In the genomic region with DNA sequence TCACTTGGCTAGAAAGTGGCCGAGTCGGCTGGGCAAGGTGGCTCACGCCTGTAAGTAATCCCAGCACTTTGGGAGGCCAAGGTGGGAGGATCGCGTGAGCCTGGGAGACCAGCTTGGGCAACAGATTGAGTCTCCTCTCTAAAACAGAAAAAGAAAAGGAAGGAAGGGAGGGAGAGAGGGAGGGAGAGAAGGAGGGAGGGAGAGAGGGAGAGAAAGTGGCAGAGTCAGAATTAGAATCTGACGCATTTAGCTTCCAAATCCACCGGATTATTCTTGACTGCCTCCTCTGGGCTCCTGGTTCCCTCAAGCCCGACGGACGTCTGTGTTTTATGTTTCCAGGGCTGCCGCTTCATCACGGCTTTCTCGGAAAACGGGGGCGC, we compare ENCODE assay signal across 1 cellular context.
TF ChIP-seq lines count a peak whose summit lies in the region.

No MANE protein-coding gene starts in this region.

TF ChIP-seq in SK-N-SH treated with all-trans-retinoic acid at 6 μM for 48 hours, 23 proteins besides CTCF, POLR2A, EP300 and RAD21:
- TF ChIP-seq TSHZ2 (CRISPR knock-in tag; IDR thresholded peaks at IDR 0.05) (no peak), ZNF70 (CRISPR knock-in tag; IDR thresholded peaks at IDR 0.05) (no peak), TCF4 (CRISPR knock-in tag; IDR thresholded peaks at IDR 0.05; ENCODE audit: borderline replicate concordance) (no peak), CSRNP3 (CRISPR knock-in tag; IDR thresholded peaks at IDR 0.05) (no peak), BACH2 (CRISPR knock-in tag; IDR thresholded peaks at IDR 0.05; ENCODE audit: borderline replicate concordance) (no peak), CSDC2 (CRISPR knock-in tag; IDR thresholded peaks at IDR 0.05) (no peak), SNAI2 (CRISPR knock-in tag; IDR thresholded peaks at IDR 0.05) (no peak), ZFP3 (CRISPR knock-in tag; IDR thresholded peaks at IDR 0.05) (no peak), GLIS3 (CRISPR knock-in tag; IDR thresholded peaks at IDR 0.05) (no peak), PPARA (CRISPR knock-in tag; IDR thresholded peaks at IDR 0.05; ENCODE audit: borderline replicate concordance) (no peak), ISL1 (CRISPR knock-in tag; IDR thresholded peaks at IDR 0.05) (no peak), OSR1 (CRISPR knock-in tag; IDR thresholded peaks at IDR 0.05) (no peak), ZNF8 (CRISPR knock-in tag; IDR thresholded peaks at IDR 0.05) (no peak), RARB (CRISPR knock-in tag; IDR thresholded peaks at IDR 0.05) (no peak), ARNTL (CRISPR knock-in tag; IDR thresholded peaks at IDR 0.05; ENCODE audit: borderline replicate concordance, low read depth) (no peak)
- TF ChIP-seq, protein P1, sequence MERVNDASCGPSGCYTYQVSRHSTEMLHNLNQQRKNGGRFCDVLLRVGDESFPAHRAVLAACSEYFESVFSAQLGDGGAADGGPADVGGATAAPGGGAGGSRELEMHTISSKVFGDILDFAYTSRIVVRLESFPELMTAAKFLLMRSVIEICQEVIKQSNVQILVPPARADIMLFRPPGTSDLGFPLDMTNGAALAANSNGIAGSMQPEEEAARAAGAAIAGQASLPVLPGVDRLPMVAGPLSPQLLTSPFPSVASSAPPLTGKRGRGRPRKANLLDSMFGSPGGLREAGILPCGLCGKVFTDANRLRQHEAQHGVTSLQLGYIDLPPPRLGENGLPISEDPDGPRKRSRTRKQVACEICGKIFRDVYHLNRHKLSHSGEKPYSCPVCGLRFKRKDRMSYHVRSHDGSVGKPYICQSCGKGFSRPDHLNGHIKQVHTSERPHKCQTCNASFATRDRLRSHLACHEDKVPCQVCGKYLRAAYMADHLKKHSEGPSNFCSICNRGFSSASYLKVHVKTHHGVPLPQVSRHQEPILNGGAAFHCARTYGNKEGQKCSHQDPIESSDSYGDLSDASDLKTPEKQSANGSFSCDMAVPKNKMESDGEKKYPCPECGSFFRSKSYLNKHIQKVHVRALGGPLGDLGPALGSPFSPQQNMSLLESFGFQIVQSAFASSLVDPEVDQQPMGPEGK (CRISPR knock-in tag; IDR thresholded peaks at IDR 0.05; ENCODE audit: borderline replicate concordance), result no peak
- TF ChIP-seq, protein P2, sequence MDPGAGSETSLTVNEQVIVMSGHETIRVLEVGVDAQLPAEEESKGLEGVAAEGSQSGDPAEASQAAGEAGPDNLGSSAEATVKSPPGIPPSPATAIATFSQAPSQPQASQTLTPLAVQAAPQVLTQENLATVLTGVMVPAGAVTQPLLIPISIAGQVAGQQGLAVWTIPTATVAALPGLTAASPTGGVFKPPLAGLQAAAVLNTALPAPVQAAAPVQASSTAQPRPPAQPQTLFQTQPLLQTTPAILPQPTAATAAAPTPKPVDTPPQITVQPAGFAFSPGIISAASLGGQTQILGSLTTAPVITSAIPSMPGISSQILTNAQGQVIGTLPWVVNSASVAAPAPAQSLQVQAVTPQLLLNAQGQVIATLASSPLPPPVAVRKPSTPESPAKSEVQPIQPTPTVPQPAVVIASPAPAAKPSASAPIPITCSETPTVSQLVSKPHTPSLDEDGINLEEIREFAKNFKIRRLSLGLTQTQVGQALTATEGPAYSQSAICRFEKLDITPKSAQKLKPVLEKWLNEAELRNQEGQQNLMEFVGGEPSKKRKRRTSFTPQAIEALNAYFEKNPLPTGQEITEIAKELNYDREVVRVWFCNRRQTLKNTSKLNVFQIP (CRISPR knock-in tag; IDR thresholded peaks at IDR 0.05; ENCODE audit: borderline replicate concordance, low read depth), result no peak
- TF ChIP-seq, protein P3, sequence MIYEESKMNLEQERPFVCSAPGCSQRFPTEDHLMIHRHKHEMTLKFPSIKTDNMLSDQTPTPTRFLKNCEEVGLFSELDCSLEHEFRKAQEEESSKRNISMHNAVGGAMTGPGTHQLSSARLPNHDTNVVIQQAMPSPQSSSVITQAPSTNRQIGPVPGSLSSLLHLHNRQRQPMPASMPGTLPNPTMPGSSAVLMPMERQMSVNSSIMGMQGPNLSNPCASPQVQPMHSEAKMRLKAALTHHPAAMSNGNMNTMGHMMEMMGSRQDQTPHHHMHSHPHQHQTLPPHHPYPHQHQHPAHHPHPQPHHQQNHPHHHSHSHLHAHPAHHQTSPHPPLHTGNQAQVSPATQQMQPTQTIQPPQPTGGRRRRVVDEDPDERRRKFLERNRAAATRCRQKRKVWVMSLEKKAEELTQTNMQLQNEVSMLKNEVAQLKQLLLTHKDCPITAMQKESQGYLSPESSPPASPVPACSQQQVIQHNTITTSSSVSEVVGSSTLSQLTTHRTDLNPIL (CRISPR knock-in tag; IDR thresholded peaks at IDR 0.05; ENCODE audit: low read depth), result no peak
